In genomic region chr2:132416080-132416911, GRCh38 we compare ENCODE assay signal across 8 cellular contexts. TPM values are rescaled to one million over a fixed set of nuclear protein-coding genes. Genes with fewer than 3 reads are reported as not detected.
DNase-seq lines count a peak whose midpoint lies in the region; ATAC-seq and TF ChIP-seq lines count a peak whose summit lies in the region.

Gene GPR39, plus strand, starts transcription at chr2:132416805.

- ATAC-seq in HG03095 (IDR thresholded peaks at IDR 0.05; ENCODE audit: unreplicated experiment): no peak

- peaks cover 43 to 65% (median 45%) of the 10 kb centered on the region in 3 donors for H3K27me3 Mint-ChIP-seq in CD14-positive monocyte (ENCODE audit: low read depth in 3 of 3)

- TF ChIP-seq CTCF in CD14-positive monocyte (IDR thresholded peaks at IDR 0.05): no peak

- DNase-seq in CD14-positive monocyte (ENCODE audit: low spot score): no peak
- peak; percentile 97 for DNase-seq in LHCN-M2 (ENCODE audit: low read depth)
- peak; percentile 88 to 96 for DNase-seq in SW 1271 (lab: John Stamatoyannopoulos, UW)
- DNase-seq in globus pallidus (ENCODE audit: low spot score): peak; percentile 32
- peak in 30 of 56 donors; percentile 4 to 68 (median 37) for DNase-seq in nucleus accumbens (lab: John Stamatoyannopoulos, UW)
- DNase-seq in activated CD4-positive, CD25-positive, alpha-beta regulatory T cell treated with anti-CD3 and anti-CD28 coated beads, Interleukin-2, amount 50 U/mL, for 72 hours: no peak
- no peak for DNase-seq in stimulated activated naive CD4-positive, alpha-beta T cell treated with Interleukin-2 at 50 U/mL for 16 hours (lab: John Stamatoyannopoulos, UW)

- H3K27ac Mint-ChIP-seq in CD14-positive monocyte: peak within 1 kb of the TSS in 1 of 7 donors; percentile 28

- peak within 1 kb of the TSS; percentile 69 to 81 for H3K4me3 Mint-ChIP-seq in CD14-positive monocyte

- H3K9me3 Mint-ChIP-seq in CD14-positive monocyte: peaks cover 0 to 12% (median 2%) of the 10 kb centered on the region in 7 donors

- H3K36me3 Mint-ChIP-seq in CD14-positive monocyte: peaks cover 0 to 2% of the 10 kb centered on the region in 2 donors

- H3K4me1 Mint-ChIP-seq in CD14-positive monocyte: peaks cover 11% of the 10 kb centered on the region

- intact Hi-C loops in CD14-positive monocyte (cut with micrococcal nuclease): no loop called here

RNA-seq across cellular contexts. Expression of gene GPR39, which starts in this region (rescaled TPM):
- not detected for polyA plus RNA-seq in CD14-positive monocyte
- 2.6 and 3.8 TPM in 2 replicates for total RNA-seq in LHCN-M2 (2014; rRNA removed)
- polyA plus RNA-seq in LHCN-M2 (2012): 3.4 TPM

Comparison
In these comparisons a context has a peak if more than half of its experiments do, and no peak if none do; other contexts are left out.
1. DNase-seq: peak in LHCN-M2 (single experiment), SW 1271 (2 of 2), globus pallidus (single experiment) and nucleus accumbens (30 of 56); none in CD14-positive monocyte (single experiment), activated CD4-positive, CD25-positive, alpha-beta regulatory T cell treated with anti-CD3 and anti-CD28 coated beads, Interleukin-2, amount 50 U/mL, for 72 hours (single experiment) and stimulated activated naive CD4-positive, alpha-beta T cell treated with Interleukin-2 at 50 U/mL for 16 hours (single experiment).